8 cellular contexts compared by ENCODE assay signal in genomic region chr7:98400538-98401427, GRCh38. TPM values are rescaled to one million over a fixed set of nuclear protein-coding genes. Genes with fewer than 3 reads are reported as not detected.
DNase-seq lines count a peak whose midpoint lies in the region; ATAC-seq and TF ChIP-seq lines count a peak whose summit lies in the region.

Gene BAIAP2L1, minus strand, starts transcription at chr7:98401090. Its CDS starts 238 bp downstream, at chr7:98400852.

- in situ Hi-C loops in astrocyte of the spinal cord (cut with HindIII; ENCODE audit: low sequenced_read_pairs), result no loop called here

- H3K4me3 Mint-ChIP-seq in T-helper 2 cell treated with Interferon-gamma antibody and Interleukin-4, amounts not matched to agents 5 μg/mL and 100 μg/mL, for 36 hours, result peak within 1 kb of the TSS; percentile 66

- no peak within 1 kb of the TSS for H3K27ac Mint-ChIP-seq in T-helper 2 cell treated with Interferon-gamma antibody and Interleukin-4, amounts not matched to agents 5 μg/mL and 100 μg/mL, for 36 hours

- H3K27me3 Mint-ChIP-seq in T-helper 2 cell treated with Interferon-gamma antibody and Interleukin-4, amounts not matched to agents 5 μg/mL and 100 μg/mL, for 36 hours (ENCODE audit: low read depth), result peaks cover 15% of the 10 kb centered on the region

- TF ChIP-seq CTCF in GM12874 (IDR thresholded peaks at IDR 0.05; ENCODE audit: insufficient read depth, low read depth, low read length), result peak; percentile 76
- TF ChIP-seq CTCF in astrocyte of the spinal cord (IDR thresholded peaks at IDR 0.05; ENCODE audit: low read depth, low read length), result peak; percentile 71

- peaks cover 2% of the 10 kb centered on the region for H3K9me3 ChIP-seq in iPS-18c (ENCODE audit: control insufficient read depth, insufficient read depth, low read length)

- peak; percentile 87 for ATAC-seq in HG02763 (IDR thresholded peaks at IDR 0.05; ENCODE audit: unreplicated experiment)

- H3K9me3 Mint-ChIP-seq in T-helper 2 cell treated with Interferon-gamma antibody and Interleukin-4, amounts not matched to agents 5 μg/mL and 100 μg/mL, for 36 hours, result peaks cover 3% of the 10 kb centered on the region

- DNase-seq in NCI-H1417 treated with DMSO at 0.1 percent for 48 hours (lab: John Stamatoyannopoulos, UW) (peak; percentile 78), astrocyte of the spinal cord (ENCODE audit: low read depth, low spot score) (peak; percentile 71), SK-N-DZ (ENCODE audit: low spot score) (no peak)
- peak; percentile 77 for DNase-seq in T-helper 2 cell treated with Interferon-gamma antibody and Interleukin-4, amounts not matched to agents 5 μg/mL and 100 μg/mL, for 36 hours (ENCODE audit: low spot score)
- DNase-seq in stimulated activated CD4-positive, alpha-beta T cell treated with anti-CD3 and anti-CD28 coated beads, Interleukin-12 subunit alpha, Interleukin-12 subunit beta, amount 100 ng/mL, for 4 hours, result peak; percentile 75

- H3K4me1 Mint-ChIP-seq in T-helper 2 cell treated with Interferon-gamma antibody and Interleukin-4, amounts not matched to agents 5 μg/mL and 100 μg/mL, for 36 hours (ENCODE audit: low read depth), result peaks cover 8% of the 10 kb centered on the region

- no peaks in the 10 kb centered on the region for H3K36me3 Mint-ChIP-seq in T-helper 2 cell treated with Interferon-gamma antibody and Interleukin-4, amounts not matched to agents 5 μg/mL and 100 μg/mL, for 36 hours (ENCODE audit: low read depth)

- H3K4me3 ChIP-seq in astrocyte of the spinal cord (ENCODE audit: low read depth, low read length), result peak within 1 kb of the TSS; percentile 74
- H3K4me3 ChIP-seq in iPS-18c (ENCODE audit: insufficient read depth, low read depth, low read length), result peak within 1 kb of the TSS; percentile 77

RNA-seq across cellular contexts. Expression of gene BAIAP2L1, which starts in this region (rescaled TPM):
- 0.53 and 0.98 TPM in 2 replicates for polyA plus RNA-seq in SK-N-DZ (2014; cell fraction: cytosol; rRNA removed)
- 0.64 and 1.5 TPM in 2 replicates for polyA plus RNA-seq in SK-N-DZ (2014; cell fraction: nucleus; rRNA removed)
